1 cellular context compared by ENCODE assay signal in the genomic region with DNA sequence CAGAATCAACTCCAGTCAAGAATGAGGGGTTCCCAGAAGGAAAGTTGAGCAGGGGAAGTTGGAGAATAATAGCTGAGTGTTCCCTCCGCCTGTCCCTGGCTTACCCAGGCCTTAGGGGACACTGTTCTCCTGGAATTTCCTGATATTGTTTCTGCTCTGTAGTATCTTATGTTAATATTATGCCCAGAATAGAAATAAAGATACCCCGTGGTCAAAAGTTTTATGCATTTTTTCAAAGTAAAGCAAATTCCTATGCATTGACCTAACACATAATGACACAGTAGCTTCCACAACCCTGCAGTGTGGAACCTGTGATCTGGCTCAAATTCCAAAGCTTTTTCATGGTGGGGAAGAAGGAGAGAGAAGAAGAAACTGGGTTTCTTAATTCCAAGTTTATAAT.
TF ChIP-seq lines count a peak whose summit lies in the region.

No MANE protein-coding gene starts in this region.

TF ChIP-seq in IMR-90, 13 proteins besides CTCF, POLR2A, EP300 and RAD21 (continued from another document):
- TF ChIP-seq, protein P1, sequence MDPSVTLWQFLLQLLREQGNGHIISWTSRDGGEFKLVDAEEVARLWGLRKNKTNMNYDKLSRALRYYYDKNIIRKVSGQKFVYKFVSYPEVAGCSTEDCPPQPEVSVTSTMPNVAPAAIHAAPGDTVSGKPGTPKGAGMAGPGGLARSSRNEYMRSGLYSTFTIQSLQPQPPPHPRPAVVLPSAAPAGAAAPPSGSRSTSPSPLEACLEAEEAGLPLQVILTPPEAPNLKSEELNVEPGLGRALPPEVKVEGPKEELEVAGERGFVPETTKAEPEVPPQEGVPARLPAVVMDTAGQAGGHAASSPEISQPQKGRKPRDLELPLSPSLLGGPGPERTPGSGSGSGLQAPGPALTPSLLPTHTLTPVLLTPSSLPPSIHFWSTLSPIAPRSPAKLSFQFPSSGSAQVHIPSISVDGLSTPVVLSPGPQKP (IDR thresholded peaks at IDR 0.05; ENCODE audit: borderline replicate concordance, low read depth, low read length): no peak
- TF ChIP-seq, protein P2, sequence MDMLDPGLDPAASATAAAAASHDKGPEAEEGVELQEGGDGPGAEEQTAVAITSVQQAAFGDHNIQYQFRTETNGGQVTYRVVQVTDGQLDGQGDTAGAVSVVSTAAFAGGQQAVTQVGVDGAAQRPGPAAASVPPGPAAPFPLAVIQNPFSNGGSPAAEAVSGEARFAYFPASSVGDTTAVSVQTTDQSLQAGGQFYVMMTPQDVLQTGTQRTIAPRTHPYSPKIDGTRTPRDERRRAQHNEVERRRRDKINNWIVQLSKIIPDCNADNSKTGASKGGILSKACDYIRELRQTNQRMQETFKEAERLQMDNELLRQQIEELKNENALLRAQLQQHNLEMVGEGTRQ (IDR thresholded peaks at IDR 0.05; ENCODE audit: low read depth, low read length): no peak
- TF ChIP-seq MXI1 (IDR thresholded peaks at IDR 0.05; ENCODE audit: borderline replicate concordance, low read depth, low read length) (no peak), RFX5 (IDR thresholded peaks at IDR 0.05; ENCODE audit: low read depth, low read length) (no peak), RCOR1 (IDR thresholded peaks at IDR 0.05; ENCODE audit: insufficient replicate concordance, low read length) (no peak), SMC3 (IDR thresholded peaks at IDR 0.05; ENCODE audit: low read depth, low read length) (no peak), FOS (IDR thresholded peaks at IDR 0.05; ENCODE audit: low read depth, low read length) (no peak)
